In genomic region chr20:7003598-7003997, GRCh38 we compare ENCODE assay signal across 25 cellular contexts.
DNase-seq lines count a peak whose midpoint lies in the region; ATAC-seq and TF ChIP-seq lines count a peak whose summit lies in the region.
"Had no signal": no experiment of that assay in that cellular context is flagged by ENCODE, and none has a peak within 500 bp of the region (broad histone marks: within the 10 kb centered on the region; RNA-seq: fewer than 3 reads in every experiment).

No MANE protein-coding gene starts in this region.

- H3K9me3 Mint-ChIP-seq in MCF 10A (ENCODE audit: unreplicated experiment) = no peaks in the 10 kb centered on the region

- H3K27me3 ChIP-seq in breast epithelium (no peaks in the 10 kb centered on the region), RWPE2 (ENCODE audit: insufficient read depth, poor library complexity, severe bottlenecking) (no peaks in the 10 kb centered on the region)
- H3K27me3 ChIP-seq: tibial artery had no signal

- H3K27ac ChIP-seq in breast epithelium (no peak overlapping the region), RWPE2 (ENCODE audit: poor library complexity, severe bottlenecking) (peak overlapping the region; percentile 55)
- H3K27ac ChIP-seq: KMS-11, psoas muscle, SK-N-MC, tibial artery, VCaP had no signal

- H3K4me3 Mint-ChIP-seq in MCF 10A (ENCODE audit: unreplicated experiment) = no peak overlapping the region
- H3K4me3 Mint-ChIP-seq: activated CD8-positive, alpha-beta T cell treated with anti-CD3 and anti-CD28 coated beads, Interleukin-2, amount 10 ng/mL, durations not matched to agents 7 days and 5 days; activated naive CD4-positive, alpha-beta T cell treated with anti-CD3 and anti-CD28 coated beads for 36 hours; brain; H9; naive thymus-derived CD8-positive, alpha-beta T cell had no signal

- H3K36me3 ChIP-seq in breast epithelium (no peaks in the 10 kb centered on the region), RWPE2 (ENCODE audit: low read depth) (no peaks in the 10 kb centered on the region), mucosa of descending colon (ENCODE audit: low read depth) (no peaks in the 10 kb centered on the region)
- H3K36me3 ChIP-seq: tibial artery had no signal

- DNase-seq in MCF 10A (ENCODE audit: unreplicated experiment) = peak; percentile 34
- DNase-seq in breast epithelium (ENCODE audit: low spot score in 2 of 2) = no peak
- no peak for DNase-seq in RWPE2 (ENCODE audit: low spot score)
- DNase-seq in epithelial cell of esophagus (ENCODE audit: low read depth) = peak; percentile 88
- peak; percentile 56 for DNase-seq in renal cortical epithelial cell (ENCODE audit: low read depth)
- DNase-seq in mucosa of descending colon = no peak
- DNase-seq in NCI-H187 treated with DMSO at 0.1 percent for 48 hours (lab: John Stamatoyannopoulos, UW) = no peak
- DNase-seq in NCI-H2107 treated with DMSO at 0.1 percent for 48 hours (lab: John Stamatoyannopoulos, UW; ENCODE audit: unreplicated experiment) = no peak
- DNase-seq: activated CD4-positive, alpha-beta T cell treated with anti-CD3 and anti-CD28 coated beads for 4 hours; activated CD8-positive, alpha-beta T cell treated with anti-CD3 and anti-CD28 coated beads, Interleukin-2, amount 10 ng/mL, durations not matched to agents 7 days and 5 days; activated naive CD4-positive, alpha-beta T cell treated with anti-CD3 and anti-CD28 coated beads for 36 hours; H9; head of caudate nucleus; kidney; naive thymus-derived CD8-positive, alpha-beta T cell; NCI-H1436; NCI-H2107; NCI-H446; psoas muscle; stimulated activated CD4-positive, alpha-beta T cell treated with anti-CD3 and anti-CD28 coated beads, Interleukin-4, amount 100 ng/mL, for 24 hours; tibial artery had no signal

- POLR2A ChIA-PET in MCF 10A (lab: Yijun Ruan, JAX) = interaction anchor here (2.3 kb wide), 1 partner anchor 9 kb away, joined by 7 read pairs; no protein-coding TSS in a partner anchor

- CTCF ChIA-PET in MCF 10A (lab: Yijun Ruan, JAX) = no interaction called here

- H3K27me3 Mint-ChIP-seq in MCF 10A (ENCODE audit: insufficient read depth, unreplicated experiment) = no peaks in the 10 kb centered on the region
- H3K27me3 Mint-ChIP-seq: brain had no signal

- no peak for TF ChIP-seq CTCF in MCF 10A (IDR thresholded peaks at IDR 0.05; ENCODE audit: unreplicated experiment)
- TF ChIP-seq CTCF in breast epithelium (IDR thresholded peaks at IDR 0.05) = no peak
- TF ChIP-seq CTCF in RWPE2 (IDR thresholded peaks at IDR 0.05; ENCODE audit: poor library complexity, severe bottlenecking) = no peak
- no peak for TF ChIP-seq CTCF in epithelial cell of esophagus (IDR thresholded peaks at IDR 0.05; ENCODE audit: insufficient read depth, low read depth, low read length, missing control alignments)
- TF ChIP-seq CTCF in mucosa of descending colon (IDR thresholded peaks at IDR 0.05) = no peak

- ATAC-seq in RWPE2 (ENCODE audit: low read depth) (peak; percentile 82), mucosa of descending colon (no peak)
- ATAC-seq: activated CD8-positive, alpha-beta T cell treated with anti-CD3 and anti-CD28 coated beads, Interleukin-2, amount 10 ng/mL, durations not matched to agents 7 days and 5 days; naive thymus-derived CD8-positive, alpha-beta T cell; psoas muscle had no signal

- peaks cover 7% of the 10 kb centered on the region for H3K4me1 Mint-ChIP-seq in MCF 10A (ENCODE audit: insufficient read depth, unreplicated experiment)
- H3K4me1 Mint-ChIP-seq: brain; naive thymus-derived CD8-positive, alpha-beta T cell had no signal

- no peak overlapping the region for H3K27ac Mint-ChIP-seq in MCF 10A (ENCODE audit: low read depth, unreplicated experiment)
- H3K27ac Mint-ChIP-seq: activated CD8-positive, alpha-beta T cell treated with anti-CD3 and anti-CD28 coated beads, Interleukin-2, amount 10 ng/mL, durations not matched to agents 7 days and 5 days; activated naive CD4-positive, alpha-beta T cell treated with anti-CD3 and anti-CD28 coated beads for 36 hours; brain; H9; naive thymus-derived CD8-positive, alpha-beta T cell had no signal

- intact Hi-C loops in MCF 10A (cut with micrococcal nuclease) = no loop called here
- intact Hi-C loops in breast epithelium (cut with DNase I; ENCODE audit: low total_unique reads) = no loop called here
- intact Hi-C loops in mucosa of descending colon (cut with DNase I, micrococcal nuclease) = no loop called here

- no peak for TF ChIP-seq POLR2A in breast epithelium (IDR thresholded peaks at IDR 0.05)

- H3K9me3 ChIP-seq in breast epithelium = peaks cover 0 to 5% of the 10 kb centered on the region in 2 donors
- peaks cover under 1% of the 10 kb centered on the region for H3K9me3 ChIP-seq in RWPE2 (ENCODE audit: severe bottlenecking)
- peaks cover 3% of the 10 kb centered on the region for H3K9me3 ChIP-seq in mucosa of descending colon
- H3K9me3 ChIP-seq: tibial artery had no signal

- H3K36me3 Mint-ChIP-seq in MCF 10A (ENCODE audit: insufficient read depth, unreplicated experiment) = no peaks in the 10 kb centered on the region
- H3K36me3 Mint-ChIP-seq: brain had no signal

- no peaks in the 10 kb centered on the region for H3K4me1 ChIP-seq in breast epithelium
- H3K4me1 ChIP-seq in RWPE2 (ENCODE audit: insufficient read depth, poor library complexity, severe bottlenecking) = peaks cover 12% of the 10 kb centered on the region
- no peaks in the 10 kb centered on the region for H3K4me1 ChIP-seq in mucosa of descending colon (ENCODE audit: low read depth)
- H3K4me1 ChIP-seq: psoas muscle, tibial artery had no signal

- no peak overlapping the region for H3K4me3 ChIP-seq in breast epithelium
- H3K4me3 ChIP-seq in RWPE2 (ENCODE audit: severe bottlenecking) = no peak overlapping the region
- no peak overlapping the region for H3K4me3 ChIP-seq in epithelial cell of esophagus (ENCODE audit: low read length)
- no peak overlapping the region for H3K4me3 ChIP-seq in mucosa of descending colon
- H3K4me3 ChIP-seq: psoas muscle, SK-N-MC, tibial artery had no signal

- no TSS peak for BruUV-seq in MCF 10A (replicated peaks; lab: Mats Ljungman, UMichigan)

Comparison
In these comparisons a context has a peak if more than half of its experiments do, and no peak if none do; other contexts are left out.
1. DNase-seq: peak in MCF 10A (single experiment), epithelial cell of esophagus (single experiment) and renal cortical epithelial cell (single experiment); none in breast epithelium (0 of 2), RWPE2 (single experiment), mucosa of descending colon (0 of 3), NCI-H187 treated with DMSO at 0.1 percent for 48 hours (single experiment) and NCI-H2107 treated with DMSO at 0.1 percent for 48 hours (single experiment).